Comparison of ENCODE assay signal across 8 cellular contexts in the genomic region with DNA sequence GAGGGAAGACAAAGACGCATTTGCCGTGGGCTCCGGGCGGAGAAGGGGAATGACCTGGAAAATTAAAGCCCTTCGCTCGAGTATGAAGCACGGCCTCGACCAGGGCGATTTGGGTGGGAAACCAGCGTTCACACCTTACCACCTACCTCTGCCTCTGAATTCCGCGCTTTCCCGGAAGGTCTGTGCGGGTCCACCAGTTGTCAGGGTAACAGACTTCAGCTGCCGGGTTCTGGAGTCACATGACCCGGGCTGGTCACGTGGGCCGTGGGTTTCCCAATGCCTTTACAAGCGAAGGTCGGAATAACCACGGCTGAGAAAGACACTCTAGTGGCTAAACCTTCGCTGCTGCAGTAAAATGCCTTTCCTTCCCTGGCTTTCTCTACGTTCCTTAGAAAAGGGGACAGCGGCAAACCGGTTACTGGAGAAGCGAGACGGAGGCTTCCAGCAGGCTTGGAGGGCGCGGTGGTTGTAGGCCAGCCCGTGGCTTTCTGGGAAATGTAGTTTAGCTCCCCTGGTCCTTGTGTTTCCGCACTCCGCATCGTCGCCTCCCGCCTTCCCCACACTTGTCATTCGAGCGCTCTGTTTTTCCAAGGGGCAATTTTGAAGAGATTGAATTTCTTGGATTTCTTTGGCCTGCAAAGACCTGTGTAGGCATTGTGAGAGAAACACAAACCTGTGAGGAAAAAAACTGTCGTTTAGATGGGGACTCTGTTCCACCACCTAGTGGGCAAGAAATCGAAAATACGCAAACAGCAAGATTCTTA. TPM values are rescaled to one million over a fixed set of nuclear protein-coding genes. Genes with fewer than 3 reads are reported as not detected.
DNase-seq lines count a peak whose midpoint lies in the region; ATAC-seq, FAIRE-seq and TF ChIP-seq lines count a peak whose summit lies in the region.

A gene with protein sequence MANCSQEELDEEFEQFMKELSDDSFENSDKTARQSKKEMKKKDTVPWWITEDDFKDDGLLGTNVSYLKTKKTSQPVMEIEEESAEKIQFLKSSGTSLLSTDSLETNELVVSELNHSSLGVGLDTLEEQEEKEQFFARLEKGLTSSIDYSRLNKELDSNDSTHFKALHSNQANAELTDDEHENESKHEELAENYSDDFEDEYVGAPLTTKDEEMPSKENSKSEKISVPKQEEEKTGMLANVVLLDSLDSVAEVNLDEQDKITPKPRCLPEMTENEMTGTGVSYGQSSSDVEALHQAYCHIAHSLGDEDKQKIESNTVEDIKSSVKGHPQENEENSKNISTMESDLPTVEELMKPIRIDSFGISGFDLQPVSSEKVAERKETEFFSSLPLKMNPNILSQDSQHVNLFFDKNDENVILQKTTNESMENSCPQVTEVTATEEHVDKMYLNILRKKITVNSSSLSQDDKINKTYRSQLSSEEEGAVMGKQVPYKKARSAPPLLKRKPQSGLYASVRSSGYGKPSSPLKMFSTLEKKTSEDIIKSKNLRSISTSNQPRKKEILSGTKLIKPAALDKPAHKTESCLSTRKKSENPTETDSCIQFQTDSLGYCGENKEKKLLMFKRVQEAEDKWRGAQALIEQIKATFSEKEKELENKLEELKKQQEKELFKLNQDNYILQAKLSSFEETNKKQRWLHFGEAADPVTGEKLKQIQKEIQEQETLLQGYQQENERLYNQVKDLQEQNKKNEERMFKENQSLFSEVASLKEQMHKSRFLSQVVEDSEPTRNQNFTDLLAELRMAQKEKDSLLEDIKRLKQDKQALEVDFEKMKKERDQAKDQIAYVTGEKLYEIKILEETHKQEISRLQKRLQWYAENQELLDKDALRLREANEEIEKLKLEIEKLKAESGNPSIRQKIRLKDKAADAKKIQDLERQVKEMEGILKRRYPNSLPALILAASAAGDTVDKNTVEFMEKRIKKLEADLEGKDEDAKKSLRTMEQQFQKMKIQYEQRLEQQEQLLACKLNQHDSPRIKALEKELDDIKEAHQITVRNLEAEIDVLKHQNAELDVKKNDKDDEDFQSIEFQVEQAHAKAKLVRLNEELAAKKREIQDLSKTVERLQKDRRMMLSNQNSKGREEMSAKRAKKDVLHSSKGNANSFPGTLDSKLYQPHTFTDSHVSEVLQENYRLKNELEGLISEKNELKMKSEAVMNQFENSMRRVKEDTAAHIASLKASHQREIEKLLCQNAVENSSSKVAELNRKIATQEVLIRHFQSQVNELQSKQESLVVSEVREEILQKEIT (N-terminal part only) (minus strand): TSS at position 210 of the 764 bp plus-strand sequence. CDS start 1,250 bp downstream, outside the sequence.

- H3K9me3 ChIP-seq in SK-N-MC (ENCODE audit: low read depth, low read length) (no peaks in the 10 kb centered on the region), pancreas (no peaks in the 10 kb centered on the region), tibial artery (no peaks in the 10 kb centered on the region)

- intact Hi-C loops in Right ventricle myocardium superior (cut with DNase I), result no loop called here
- intact Hi-C loops in pancreas (cut with DNase I), result loop anchor here in 1 of 3 donors (10.0 kb wide), 1 partner anchor 343 kb away; no protein-coding TSS in a partner anchor
- intact Hi-C loops in tibial artery (cut with DNase I; ENCODE audit: low total_unique reads), result no loop called here

- TF ChIP-seq POLR2A in NB4 (IDR thresholded peaks at IDR 0.05; ENCODE audit: extremely low read depth, insufficient read length), result no peak

- no peak within 1 kb of the TSS for H3K27ac ChIP-seq in SK-N-MC
- H3K27ac ChIP-seq in pancreas, result peak within 1 kb of the TSS; percentile 53 to 87 (median 78)
- peak within 1 kb of the TSS; percentile 83 to 87 for H3K27ac ChIP-seq in tibial artery

- POLR2A ChIA-PET in GM10248 (lab: Yijun Ruan, JAX), result interaction anchor here (1.0 kb wide), 1 partner anchor 368 kb away, joined by 3 read pairs; the partner anchor contains the start of gene CYB5R4

- H3K4me3 Mint-ChIP-seq in activated naive CD8-positive, alpha-beta T cell, result peak within 1 kb of the TSS; percentile 100

- 0% methylated on average over 40 of the region's 40 CpGs for WGBS in pancreas, 2 donors

- H3K9ac ChIP-seq in SK-N-MC (ENCODE audit: insufficient read length), result peak within 1 kb of the TSS; percentile 69

- ATAC-seq in HG02571 (IDR thresholded peaks at IDR 0.05; ENCODE audit: unreplicated experiment) (peak; percentile 97), Right ventricle myocardium superior (ENCODE audit: poor library complexity) (peak; percentile 99), pancreas (peak; percentile 96 to 98 (median 98))

- H3K27ac Mint-ChIP-seq in activated naive CD8-positive, alpha-beta T cell, result peak within 1 kb of the TSS; percentile 96

- CTCF ChIA-PET in GM10248 (lab: Yijun Ruan, JAX), result interaction anchor here (0.6 to 4.6 kb wide), 21 partner anchors 12 to 1095 kb away, joined by 3 to 38 read pairs (median 5); partner anchors contain the start of gene CYB5R4

- peaks cover 16% of the 10 kb centered on the region for H3K4me1 Mint-ChIP-seq in activated naive CD8-positive, alpha-beta T cell (ENCODE audit: low read depth)

- FAIRE-seq in pancreas (lab: Jason Lieb, UNC), result peak; percentile 39

- H3K36me3 ChIP-seq in SK-N-MC (ENCODE audit: insufficient read depth, low read length) (no peaks in the 10 kb centered on the region), pancreas (no peaks in the 10 kb centered on the region), tibial artery (no peaks in the 10 kb centered on the region)

- H3K4me3 ChIP-seq in NB4 (ENCODE audit: low read depth, low read length) (peak within 1 kb of the TSS; percentile 94), SK-N-MC (peak within 1 kb of the TSS; percentile 94), pancreas (peak within 1 kb of the TSS; percentile 73 to 91 (median 86)), tibial artery (peak within 1 kb of the TSS; percentile 76 to 80)

- H3K9me3 Mint-ChIP-seq in activated naive CD8-positive, alpha-beta T cell (ENCODE audit: low read depth), result no peaks in the 10 kb centered on the region

- peak; percentile 84 for DNase-seq in GM10248 (ENCODE audit: extremely low spot score)
- DNase-seq in NB4 (ENCODE audit: low read depth), result peak; percentile 88
- DNase-seq in SK-N-MC (ENCODE audit: low read depth, low spot score), result peak; percentile 80
- peak; percentile 97 for DNase-seq in Right ventricle myocardium superior
- peak; percentile 84 to 93 (median 88) for DNase-seq in pancreas
- peak; percentile 95 for DNase-seq in tibial artery

- no peaks in the 10 kb centered on the region for H3K36me3 Mint-ChIP-seq in activated naive CD8-positive, alpha-beta T cell

- H3K27me3 ChIP-seq in pancreas, result peaks cover 0 to 4% (median 0%) of the 10 kb centered on the region in 4 donors
- no peaks in the 10 kb centered on the region for H3K27me3 ChIP-seq in tibial artery

- TF ChIP-seq CTCF in GM10248 (IDR thresholded peaks at IDR 0.05; ENCODE audit: control extremely low read depth, extremely low read depth, low read depth, missing control alignments) (peak; percentile 40), NB4 (IDR thresholded peaks at IDR 0.05; ENCODE audit: low read depth, low read length) (peak; percentile 64), pancreas (IDR thresholded peaks at IDR 0.05) (peak in 3 of 4 donors; percentile 29 to 47 (median 43)), tibial artery (IDR thresholded peaks at IDR 0.05) (peak; percentile 63 to 72)

- peaks cover 6% of the 10 kb centered on the region for H3K27me3 Mint-ChIP-seq in activated naive CD8-positive, alpha-beta T cell

- H3K4me1 ChIP-seq in pancreas, result peaks cover 0 to 5% (median 0%) of the 10 kb centered on the region in 3 donors
- peaks cover 0 to 14% (median 6%) of the 10 kb centered on the region in 4 donors for H3K4me1 ChIP-seq in tibial artery

RNA-seq across cellular contexts. Expression of the gene that starts here (rescaled TPM):
- total RNA-seq in Right ventricle myocardium superior (4.5 TPM), pancreas (1 to 10 TPM; 2.2 to 8.5 (median 4.7) TPM)
- 1 to 10 TPM; 5.0 to 7.1 TPM for polyA plus RNA-seq in pancreas
